2 cellular contexts compared by ENCODE assay signal in the genomic region with DNA sequence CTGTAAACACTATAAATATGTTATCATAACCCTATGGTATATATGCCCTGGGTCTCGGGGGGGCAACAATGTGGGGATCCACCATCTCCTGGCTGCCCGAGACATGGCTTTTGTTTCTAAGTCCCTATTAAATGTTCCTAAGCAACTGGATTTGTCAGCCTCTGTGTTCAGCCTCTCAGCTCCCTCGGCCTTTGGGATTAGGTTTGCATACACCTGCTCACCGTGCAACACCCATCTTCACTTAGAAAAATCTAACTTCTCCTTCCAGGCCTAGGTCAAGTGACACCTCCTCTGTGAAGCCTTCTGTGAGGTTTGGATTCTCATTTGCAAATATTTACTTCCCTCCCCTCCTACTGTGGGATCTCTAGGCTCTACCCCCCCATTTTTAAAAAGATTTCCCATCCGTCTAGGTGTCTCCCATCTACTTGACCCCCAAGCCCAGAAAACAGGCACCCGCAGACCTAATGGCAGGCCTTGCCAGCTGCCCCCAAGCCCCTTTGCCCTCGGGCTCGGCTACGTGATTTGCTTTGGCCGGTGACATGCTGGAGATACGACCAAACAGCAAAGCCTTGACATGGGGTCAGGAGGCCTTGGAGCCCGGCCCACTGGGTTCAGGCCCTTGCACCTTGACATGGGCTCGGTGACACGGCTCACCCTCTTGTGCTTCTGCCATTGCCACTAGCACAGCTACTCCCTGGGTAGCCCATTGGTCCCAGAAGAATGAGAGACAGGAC.
TF ChIP-seq lines count a peak whose summit lies in the region.

No MANE protein-coding gene starts in this region.

TF ChIP-seq in IMR-90, 13 proteins besides CTCF, POLR2A, EP300 and RAD21:
- no peak for TF ChIP-seq RCOR1 (IDR thresholded peaks at IDR 0.05; ENCODE audit: insufficient replicate concordance, low read length)
- TF ChIP-seq, protein P1, sequence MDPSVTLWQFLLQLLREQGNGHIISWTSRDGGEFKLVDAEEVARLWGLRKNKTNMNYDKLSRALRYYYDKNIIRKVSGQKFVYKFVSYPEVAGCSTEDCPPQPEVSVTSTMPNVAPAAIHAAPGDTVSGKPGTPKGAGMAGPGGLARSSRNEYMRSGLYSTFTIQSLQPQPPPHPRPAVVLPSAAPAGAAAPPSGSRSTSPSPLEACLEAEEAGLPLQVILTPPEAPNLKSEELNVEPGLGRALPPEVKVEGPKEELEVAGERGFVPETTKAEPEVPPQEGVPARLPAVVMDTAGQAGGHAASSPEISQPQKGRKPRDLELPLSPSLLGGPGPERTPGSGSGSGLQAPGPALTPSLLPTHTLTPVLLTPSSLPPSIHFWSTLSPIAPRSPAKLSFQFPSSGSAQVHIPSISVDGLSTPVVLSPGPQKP (IDR thresholded peaks at IDR 0.05; ENCODE audit: borderline replicate concordance, low read depth, low read length) = no peak
- no peak for TF ChIP-seq MAFK (IDR thresholded peaks at IDR 0.05; ENCODE audit: low read depth, low read length)
- no peak for TF ChIP-seq FOS (IDR thresholded peaks at IDR 0.05; ENCODE audit: low read depth, low read length)
- TF ChIP-seq CEBPB (IDR thresholded peaks at IDR 0.05; ENCODE audit: low read depth, low read length) = no peak
- TF ChIP-seq MAZ (IDR thresholded peaks at IDR 0.05; ENCODE audit: borderline replicate concordance, low read depth, low read length) = no peak
- no peak for TF ChIP-seq MXI1 (IDR thresholded peaks at IDR 0.05; ENCODE audit: borderline replicate concordance, low read depth, low read length)
- no peak for TF ChIP-seq SMC3 (IDR thresholded peaks at IDR 0.05; ENCODE audit: low read depth, low read length)
- no peak for TF ChIP-seq NFE2L2 (IDR thresholded peaks at IDR 0.05; ENCODE audit: low read depth, low read length)
- no peak for TF ChIP-seq RFX5 (IDR thresholded peaks at IDR 0.05; ENCODE audit: low read depth, low read length)

TF ChIP-seq in K562, 482 proteins besides CTCF, POLR2A, EP300 and RAD21:
- TF ChIP-seq ZNF584 (CRISPR knock-in tag; IDR thresholded peaks at IDR 0.05; ENCODE audit: low read depth) = 0 out of 2 replicates have a peak, but pooled peaks have one; percentile 5
- peak; percentile 52 for TF ChIP-seq RFX1 (IDR thresholded peaks at IDR 0.05)
- peak; percentile 74 for TF ChIP-seq ZFP36 (IDR thresholded peaks at IDR 0.05; ENCODE audit: low read depth, low read length, partially characterized antibody)
- no peak for TF ChIP-seq SAFB (IDR thresholded peaks at IDR 0.05; ENCODE audit: borderline replicate concordance, low read depth, low read length)
- peak; percentile 35 for TF ChIP-seq RBBP5 (IDR thresholded peaks at IDR 0.05; ENCODE audit: borderline replicate concordance, insufficient read depth, low read length, poor library complexity, severe bottlenecking)
- 0 out of 2 replicates have a peak, but pooled peaks have one; percentile 44 for TF ChIP-seq ZNF197 (CRISPR knock-in tag; IDR thresholded peaks at IDR 0.05; ENCODE audit: low read depth)
